ENCODE assay signal across 8 cellular contexts in the genomic region with DNA sequence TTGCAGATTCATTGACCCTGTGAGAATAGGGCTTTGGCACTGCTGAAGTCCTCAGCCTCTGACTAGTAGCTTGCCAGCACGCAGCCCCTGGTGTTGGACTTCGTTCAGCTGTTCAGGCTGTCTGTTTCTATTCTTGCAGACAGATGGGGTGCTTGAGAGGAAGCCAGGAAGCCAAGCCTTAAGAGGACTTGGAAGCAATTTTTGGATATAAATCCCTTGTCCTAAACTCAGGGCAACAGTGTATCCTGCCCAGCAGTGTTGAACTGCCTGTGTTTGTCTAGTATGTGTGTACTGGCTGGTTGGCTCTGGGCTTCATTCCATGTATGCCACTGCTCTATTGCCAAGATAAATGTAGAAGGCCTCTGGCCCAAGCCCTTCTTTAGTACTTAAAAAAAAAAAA.
DNase-seq lines count a peak whose midpoint lies in the region; ATAC-seq, FAIRE-seq and TF ChIP-seq lines count a peak whose summit lies in the region.

No MANE protein-coding gene starts in this region.

- H3K27me3 ChIP-seq in A673 (replicated peaks; ENCODE audit: insufficient read depth, low read depth, low read length, poor library complexity) = no peaks in the 10 kb centered on the region
- H3K27me3 ChIP-seq in bronchial epithelial cell (ENCODE audit: control insufficient read depth, insufficient read depth, low read length) = no peaks in the 10 kb centered on the region

- CTCF ChIA-PET in A673 (lab: Charles Lee) = no interaction called here

- H3K27ac Mint-ChIP-seq in endothelial cell (ENCODE audit: unreplicated experiment) = no peak overlapping the region

- DNase-seq in A673 (ENCODE audit: low spot score) (peak; percentile 33), NCI-H1092 treated with DMSO at 0.1 percent for 48 hours (lab: John Stamatoyannopoulos, UW) (peak; percentile 92), bronchial epithelial cell (ENCODE audit: low read depth) (peak; percentile 7), left lobe of liver (ENCODE audit: low spot score) (peak; percentile 84), 8988T (no peak), endothelial cell (ENCODE audit: low spot score) (no peak), T-helper 2 cell (no peak)

- TF ChIP-seq CTCF in A673 (conservative IDR thresholded peaks at IDR 0.05; ENCODE audit: low read depth, low read length) (no peak), bronchial epithelial cell (IDR thresholded peaks at IDR 0.05; ENCODE audit: insufficient read depth, low read length, severe bottlenecking) (no peak), endothelial cell (IDR thresholded peaks at IDR 0.05; ENCODE audit: unreplicated experiment) (no peak)

- no peak overlapping the region for H3K4me3 Mint-ChIP-seq in endothelial cell (ENCODE audit: unreplicated experiment)

- H3K36me3 ChIP-seq in A673 (ENCODE audit: insufficient read depth, low read length, poor library complexity, severe bottlenecking) = no peaks in the 10 kb centered on the region
- H3K36me3 ChIP-seq in bronchial epithelial cell (ENCODE audit: control insufficient read depth, insufficient read depth, low read length) = no peaks in the 10 kb centered on the region

- FAIRE-seq in bronchial epithelial cell (lab: Jason Lieb, UNC) = no peak

- H3K4me1 Mint-ChIP-seq in endothelial cell (ENCODE audit: unreplicated experiment) = no peaks in the 10 kb centered on the region

- no peaks in the 10 kb centered on the region for H3K9me3 Mint-ChIP-seq in endothelial cell (ENCODE audit: unreplicated experiment)

- H3K36me3 Mint-ChIP-seq in endothelial cell (ENCODE audit: low read depth, unreplicated experiment) = no peaks in the 10 kb centered on the region

- ATAC-seq in left lobe of liver = peak; percentile 99
- no peak for ATAC-seq in HG02938 (IDR thresholded peaks at IDR 0.05; ENCODE audit: unreplicated experiment)

- H3K27ac ChIP-seq in A673 (ENCODE audit: low read depth, low read length, poor library complexity, severe bottlenecking) = no peak overlapping the region

- BruUV-seq in A673 (replicated peaks; lab: Mats Ljungman, UMichigan) = no TSS peak

- intact Hi-C loops in A673 (cut with micrococcal nuclease; ENCODE audit: unreplicated experiment) = no loop called here

- H3K27me3 Mint-ChIP-seq in endothelial cell (ENCODE audit: unreplicated experiment) = no peaks in the 10 kb centered on the region

- H3K9me3 ChIP-seq in A673 (ENCODE audit: low read depth, low read length, poor library complexity, severe bottlenecking) = no peaks in the 10 kb centered on the region

- no peak overlapping the region for H3K4me3 ChIP-seq in A673 (ENCODE audit: low read depth, low read length, poor library complexity, severe bottlenecking)
- no peak overlapping the region for H3K4me3 ChIP-seq in bronchial epithelial cell (ENCODE audit: low read depth, low read length)

- POLR2A ChIA-PET in A673 (lab: Charles Lee; ENCODE audit: low non-redundant PET) = no interaction called here

- peaks cover 5% of the 10 kb centered on the region for H3K4me1 ChIP-seq in A673 (ENCODE audit: insufficient read depth, low read length, poor library complexity, severe bottlenecking)

Comparison
In these comparisons a context has a peak if more than half of its experiments do, and no peak if none do; other contexts are left out.
1. DNase-seq: peak in A673 (single experiment), NCI-H1092 treated with DMSO at 0.1 percent for 48 hours (single experiment), bronchial epithelial cell (single experiment) and left lobe of liver (single experiment); none in 8988T (single experiment), endothelial cell (single experiment) and T-helper 2 cell (0 of 5).